In the genomic region with DNA sequence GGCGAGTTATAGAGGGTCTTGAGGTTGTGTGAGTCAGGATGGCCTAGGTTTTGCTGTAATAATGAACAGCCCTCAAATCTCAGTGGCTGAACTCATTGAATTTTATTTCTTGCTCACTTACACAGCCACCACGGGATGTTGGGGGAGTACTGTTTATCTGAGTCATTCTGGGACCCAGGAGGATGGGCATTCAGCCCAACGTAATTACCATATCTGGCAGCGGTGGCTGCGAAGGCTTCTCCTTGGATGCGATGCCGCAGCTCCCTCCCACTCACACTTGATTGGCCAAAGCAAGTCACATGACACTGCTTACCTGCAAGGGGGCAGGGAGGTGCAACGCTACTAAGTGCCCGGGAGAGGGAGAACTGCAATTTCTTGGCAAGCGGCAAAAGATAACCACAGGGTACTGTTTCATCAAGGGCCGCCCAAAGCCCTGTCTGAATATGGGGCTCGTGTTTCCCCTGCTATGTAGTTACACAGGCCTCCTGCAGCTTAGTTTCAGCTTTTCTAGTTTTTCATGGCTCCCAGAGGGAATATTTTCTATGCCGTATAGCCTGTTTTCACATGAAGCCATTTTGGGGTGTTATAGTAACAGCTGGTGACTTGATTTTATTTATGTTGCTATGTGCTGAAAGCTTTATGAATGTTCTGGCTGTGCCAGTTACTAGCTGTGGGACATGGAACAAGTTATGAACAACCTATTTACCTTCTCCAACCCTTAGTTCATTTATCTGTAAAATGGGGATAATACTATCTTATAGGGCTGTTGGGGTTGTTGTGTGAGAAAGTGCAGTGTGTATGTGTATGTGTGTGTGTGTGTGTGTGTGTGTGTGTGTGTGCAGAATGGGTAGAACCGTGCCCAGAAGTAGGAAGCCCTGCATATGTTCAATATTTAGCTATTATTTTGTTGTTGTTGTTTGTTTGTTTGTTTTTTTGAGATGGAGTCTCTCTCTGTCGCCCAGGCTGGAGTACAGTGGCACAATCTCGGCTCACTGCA, we compare ENCODE assay signal across 8 cellular contexts. TPM values are rescaled to one million over a fixed set of nuclear protein-coding genes. Genes with fewer than 3 reads are reported as not detected.
A peak's percentile ranks its signal among the peaks of the same experiment; 100 is the strongest.
DNase-seq lines count a peak whose midpoint lies in the region; ATAC-seq lines count a peak whose summit lies in the region.

No MANE protein-coding gene starts in this region.

- in situ Hi-C loops in ACHN (cut with HindIII; ENCODE audit: low pct_ligation_motif_present, low pct_unique_long_range_greater_than_20kb, low sequenced_read_pairs): no loop called here

- CTCF ChIA-PET in naive thymus-derived CD4-positive, alpha-beta T cell (lab: Charles Lee): interaction anchor here (0.7 kb wide), 1 partner anchor 71 kb away, joined by 3 read pairs; no protein-coding TSS in a partner anchor

- no peak overlapping the region for H3K27ac Mint-ChIP-seq in T-helper 17 cell
- H3K27ac Mint-ChIP-seq in naive thymus-derived CD4-positive, alpha-beta T cell: peak overlapping the region in 3 of 9 donors; percentile 1 to 46 (median 41)

- ATAC-seq in T-helper 17 cell (peak; percentile 88), GM19395 (IDR thresholded peaks at IDR 0.05; ENCODE audit: unreplicated experiment) (no peak), GM19452 (IDR thresholded peaks at IDR 0.05; ENCODE audit: unreplicated experiment) (no peak), GM19467 (IDR thresholded peaks at IDR 0.05; ENCODE audit: unreplicated experiment) (no peak)
- peak; percentile 73 for ATAC-seq in naive thymus-derived CD4-positive, alpha-beta T cell

- DNase-seq in ACHN (peak; percentile 35), HuH-7.5 (ENCODE audit: low spot score) (peak; percentile 55), T-helper 17 cell (peak in 1 of 3 donors; percentile 38), caudate nucleus (lab: John Stamatoyannopoulos, UW) (peak in 36 of 61 donors; percentile 7 to 90 (median 29))
- peak in 4 of 9 donors; percentile 36 to 57 (median 48) for DNase-seq in naive thymus-derived CD4-positive, alpha-beta T cell

- H3K9me3 Mint-ChIP-seq in naive thymus-derived CD4-positive, alpha-beta T cell: no peaks in the 10 kb centered on the region

- H3K36me3 ChIP-seq in naive thymus-derived CD4-positive, alpha-beta T cell (ENCODE audit: control insufficient read depth in 2 of 3, insufficient read depth in 3 of 3, low read length in 3 of 3): no peaks in the 10 kb centered on the region

- H3K4me3 Mint-ChIP-seq in T-helper 17 cell: no peak overlapping the region
- peak overlapping the region in 1 of 10 donors; percentile 1 for H3K4me3 Mint-ChIP-seq in naive thymus-derived CD4-positive, alpha-beta T cell

- H3K9me3 ChIP-seq in T-helper 17 cell (ENCODE audit: control insufficient read depth, low read length, poor library complexity, severe bottlenecking): no peaks in the 10 kb centered on the region
- no peaks in the 10 kb centered on the region for H3K9me3 ChIP-seq in naive thymus-derived CD4-positive, alpha-beta T cell (ENCODE audit: control insufficient read depth in 2 of 3, low read length in 3 of 3)

- H3K4me3 ChIP-seq in naive thymus-derived CD4-positive, alpha-beta T cell (ENCODE audit: low read length): no peak overlapping the region

- H3K4me1 ChIP-seq in naive thymus-derived CD4-positive, alpha-beta T cell (ENCODE audit: control insufficient read depth in 2 of 2, insufficient read depth in 2 of 2, low read length in 2 of 2): no peaks in the 10 kb centered on the region

- intact Hi-C loops in naive thymus-derived CD4-positive, alpha-beta T cell (cut with micrococcal nuclease): no loop called here

- no peaks in the 10 kb centered on the region for H3K27me3 Mint-ChIP-seq in T-helper 17 cell
- no peaks in the 10 kb centered on the region for H3K27me3 Mint-ChIP-seq in naive thymus-derived CD4-positive, alpha-beta T cell

- peaks cover 4% of the 10 kb centered on the region for H3K36me3 Mint-ChIP-seq in T-helper 17 cell (ENCODE audit: low read depth)
- H3K36me3 Mint-ChIP-seq in naive thymus-derived CD4-positive, alpha-beta T cell: peaks cover 0 to 22% (median 11%) of the 10 kb centered on the region in 5 donors

- H3K27me3 ChIP-seq in naive thymus-derived CD4-positive, alpha-beta T cell (ENCODE audit: control insufficient read depth in 2 of 2, insufficient read depth in 2 of 2, low read length in 2 of 2): no peaks in the 10 kb centered on the region

- H3K27ac ChIP-seq in caudate nucleus (ENCODE audit: low read depth, low read length): no peak overlapping the region
- H3K27ac ChIP-seq in naive thymus-derived CD4-positive, alpha-beta T cell (ENCODE audit: low read depth, low read length): no peak overlapping the region

- peaks cover 8% of the 10 kb centered on the region for H3K4me1 Mint-ChIP-seq in T-helper 17 cell
- H3K4me1 Mint-ChIP-seq in naive thymus-derived CD4-positive, alpha-beta T cell: peaks cover 0 to 12% (median 3%) of the 10 kb centered on the region in 7 donors

- POLR2A ChIA-PET in naive thymus-derived CD4-positive, alpha-beta T cell (lab: Charles Lee): interaction anchor here (0.9 to 1.0 kb wide), 2 partner anchors 14 to 351 kb away, joined by 3 to 4 read pairs; no protein-coding TSS in a partner anchor

RNA-seq across cellular contexts. Expression of a gene that starts 20.1 kb away (rescaled TPM):
- total RNA-seq in T-helper 17 cell: 1 to 10 TPM; 4.0 to 4.8 TPM
- 10 to 100 TPM in 1 of 5 experiments, 1 to 10 TPM in 4; 5.0 to 11.6 (median 7.4) TPM for total RNA-seq in naive thymus-derived CD4-positive, alpha-beta T cell
- polyA plus RNA-seq in naive thymus-derived CD4-positive, alpha-beta T cell: 1 to 10 TPM in 1 of 2 donors, under 1 TPM in 1; 0.82 to 1.0 TPM

RNA-seq across cellular contexts. Expression of a gene that starts 20.4 kb away (rescaled TPM):
- 10 to 100 TPM; 47.1 to 58.0 TPM for total RNA-seq in T-helper 17 cell
- 100 to 1,000 TPM in 4 of 5 experiments, 10 to 100 TPM in 1; 61.0 to 134 (median 122) TPM for total RNA-seq in naive thymus-derived CD4-positive, alpha-beta T cell
- polyA plus RNA-seq in naive thymus-derived CD4-positive, alpha-beta T cell: 10 to 100 TPM; 38.1 to 44.6 TPM

Comparison
In these comparisons a context has a peak if more than half of its experiments do, and no peak if none do; other contexts are left out.
1. ATAC-seq: peak in T-helper 17 cell (single experiment) and naive thymus-derived CD4-positive, alpha-beta T cell (single experiment); none in GM19395 (single experiment), GM19452 (single experiment) and GM19467 (single experiment).